Comparison of ENCODE assay signal across 8 cellular contexts in genomic region chr2:199911052-199911876, GRCh38. TPM values are rescaled to one million over a fixed set of nuclear protein-coding genes. Genes with fewer than 3 reads are reported as not detected.
DNase-seq lines count a peak whose midpoint lies in the region; ATAC-seq and TF ChIP-seq lines count a peak whose summit lies in the region.

C2orf69 (plus strand) TSS chr2:199911293; CDS start chr2:199911439, 146 bp downstream.

- ATAC-seq in HG02588 (IDR thresholded peaks at IDR 0.05; ENCODE audit: unreplicated experiment) = peak; percentile 89
- peak; percentile 91 to 92 for ATAC-seq in activated naive CD4-positive, alpha-beta T cell treated with anti-CD3 and anti-CD28 coated beads, Interleukin-2, amount 50 U/mL, for 72 hours
- ATAC-seq in omental fat pad (ENCODE audit: low FRiP score) = peak; percentile 99

- H3K36me3 Mint-ChIP-seq in activated naive CD4-positive, alpha-beta T cell treated with anti-CD3 and anti-CD28 coated beads, Interleukin-2, amount 50 U/mL, for 72 hours = peaks cover 31 to 34% of the 10 kb centered on the region in 2 donors

- H3K4me3 ChIP-seq in GM06990 (replicated peaks; ENCODE audit: low read depth, low read length) = peak within 1 kb of the TSS; percentile 88
- peak within 1 kb of the TSS; percentile 94 to 98 for H3K4me3 ChIP-seq in testis

- H3K27me3 ChIP-seq in GM06990 (replicated peaks; ENCODE audit: control insufficient read depth, insufficient read depth, low read length) (no peaks in the 10 kb centered on the region), testis (no peaks in the 10 kb centered on the region)

- no peaks in the 10 kb centered on the region for H3K4me1 ChIP-seq in testis

- TF ChIP-seq POLR2A in testis (IDR thresholded peaks at IDR 0.05) = no peak

- 0 to 1% methylated on average over 23 to 47 of the region's 85 CpGs for WGBS in testis, 2 donors

- peak within 1 kb of the TSS; percentile 89 to 96 for H3K27ac Mint-ChIP-seq in activated naive CD4-positive, alpha-beta T cell treated with anti-CD3 and anti-CD28 coated beads, Interleukin-2, amount 50 U/mL, for 72 hours

- no peaks in the 10 kb centered on the region for H3K9me3 ChIP-seq in testis

- H3K9me3 Mint-ChIP-seq in activated naive CD4-positive, alpha-beta T cell treated with anti-CD3 and anti-CD28 coated beads, Interleukin-2, amount 50 U/mL, for 72 hours = peaks cover 0 to 2% of the 10 kb centered on the region in 2 donors

- TF ChIP-seq CTCF in GM06990 (IDR thresholded peaks at IDR 0.05; ENCODE audit: insufficient read depth, low read length, poor library complexity, severe bottlenecking) (peak; percentile 10), omental fat pad (IDR thresholded peaks at IDR 0.05) (no peak), testis (IDR thresholded peaks at IDR 0.05) (no peak)

- H3K36me3 ChIP-seq in GM06990 (ENCODE audit: control insufficient read depth, insufficient read depth, low read length) (peaks cover 1% of the 10 kb centered on the region; the same call in 1 of the 2 replicates), testis (ENCODE audit: low read depth, missing control alignments) (no peaks in the 10 kb centered on the region)

- H3K27ac ChIP-seq in testis = peak within 1 kb of the TSS; percentile 95 to 97

- DNase-seq in GM06990 (ENCODE audit: extremely low read depth, insufficient read length) (peak; percentile 97), NCI-H1092 (lab: John Stamatoyannopoulos, UW) (peak; percentile 94), SKM-1 (lab: John Stamatoyannopoulos, UW; ENCODE audit: unreplicated experiment) (peak; percentile 97), glomerular visceral epithelial cell (ENCODE audit: extremely low spot score) (peak; percentile 100), omental fat pad (ENCODE audit: low spot score) (peak; percentile 90), testis (peak; percentile 99)
- peak; percentile 91 to 97 for DNase-seq in activated naive CD4-positive, alpha-beta T cell treated with anti-CD3 and anti-CD28 coated beads, Interleukin-2, amount 50 U/mL, for 72 hours (ENCODE audit: low spot score in 2 of 2)

- intact Hi-C loops in testis (cut with DNase I; ENCODE audit: low total_unique reads) = no loop called here

RNA-seq across cellular contexts. Expression of gene C2orf69, which starts in this region (rescaled TPM):
- total RNA-seq in activated naive CD4-positive, alpha-beta T cell treated with anti-CD3 and anti-CD28 coated beads, Interleukin-2, amount 50 U/mL, for 72 hours = 10 to 100 TPM; 14.2 to 25.0 TPM
- total RNA-seq in omental fat pad = 10 to 100 TPM; 11.5 to 15.4 (median 12.5) TPM
- 10 to 100 TPM; 16.8 to 21.7 TPM for total RNA-seq in testis
- 19.8 TPM for polyA plus RNA-seq in testis (ENCODE audit: insufficient read depth, low read depth, low replicate concordance)

Comparison
In these comparisons a context has a peak if more than half of its experiments do, and no peak if none do; other contexts are left out.
1. Peak in every context shown above with its lines: DNase-seq, ATAC-seq, H3K4me3 ChIP-seq and H3K27ac ChIP-seq.